17 cellular contexts compared by ENCODE assay signal in genomic region chr1:154913242-154913641, GRCh38.
"Had no signal": no experiment of that assay in that cellular context is flagged by ENCODE, and none has a peak within 500 bp of the region (broad histone marks: within the 10 kb centered on the region; RNA-seq: fewer than 3 reads in every experiment).

No MANE protein-coding gene starts in this region.

- DNase-seq: activated CD4-positive, alpha-beta T cell treated with anti-CD3 and anti-CD28 coated beads for 48 hours; activated CD4-positive, alpha-beta T cell treated with anti-CD3 and anti-CD28 coated beads, Interleukin-2, amount 50 U/mL, for 48 hours; activated CD8-positive, alpha-beta memory T cell treated with anti-CD3 and anti-CD28 coated beads for 24 hours; activated effector memory CD4-positive, alpha-beta T cell treated with Interleukin-2 at 50 U/mL for 16 hours; activated naive CD4-positive, alpha-beta T cell treated with Interleukin-2 at 50 U/mL for 16 hours; anterior cingulate cortex; dermis blood vessel endothelial cell; effector CD4-positive, alpha-beta T cell; foreskin keratinocyte; left lung; mesendoderm; mucosa of descending colon; retina; stimulated activated naive CD4-positive, alpha-beta T cell treated with Interleukin-2 at 50 U/mL for 16 hours; testis; transverse colon; WERI-Rb-1 had no signal
